12 cellular contexts compared by ENCODE assay signal in genomic region chrX:135688137-135688536, GRCh38. TPM values are rescaled to one million over a fixed set of nuclear protein-coding genes. Genes with fewer than 3 reads are reported as not detected.
DNase-seq lines count a peak whose midpoint lies in the region; ATAC-seq and TF ChIP-seq lines count a peak whose summit lies in the region.
"Had no signal": no experiment of that assay in that cellular context is flagged by ENCODE, and none has a peak within 500 bp of the region (broad histone marks: within the 10 kb centered on the region; RNA-seq: fewer than 3 reads in every experiment).

No MANE protein-coding gene starts in this region.

- H3K36me3 ChIP-seq in Panc1 (ENCODE audit: control insufficient read depth, insufficient read depth, low read length), result no peaks in the 10 kb centered on the region
- H3K36me3 ChIP-seq: SJCRH30 had no signal

- no peaks in the 10 kb centered on the region for H3K9me3 Mint-ChIP-seq in activated CD4-positive, alpha-beta T cell treated with anti-CD3 and anti-CD28 coated beads, Interleukin-2, amount 10 ng/mL, durations not matched to agents 24 days and 14 days

- H3K4me3 Mint-ChIP-seq in activated CD4-positive, alpha-beta T cell treated with anti-CD3 and anti-CD28 coated beads, Interleukin-2, amount 10 ng/mL, durations not matched to agents 24 days and 14 days, result no peak overlapping the region

- H3K27me3 Mint-ChIP-seq in activated CD4-positive, alpha-beta T cell treated with anti-CD3 and anti-CD28 coated beads, Interleukin-2, amount 10 ng/mL, durations not matched to agents 24 days and 14 days, result no peaks in the 10 kb centered on the region

- CTCF ChIA-PET in Panc1 (lab: Charles Lee), result no interaction called here

- H3K27ac ChIP-seq in Panc1 (ENCODE audit: low read length), result no peak overlapping the region
- H3K27ac ChIP-seq: SJCRH30 had no signal

- H3K4me1 ChIP-seq in Panc1 (ENCODE audit: control insufficient read depth, insufficient read depth, low read length), result no peaks in the 10 kb centered on the region
- H3K4me1 ChIP-seq: SJCRH30 had no signal

- TF ChIP-seq CTCF in GM12865 (IDR thresholded peaks at IDR 0.05; ENCODE audit: insufficient read depth, low read depth, low read length, missing control alignments) (peak; percentile 15), Panc1 (IDR thresholded peaks at IDR 0.05) (peak; percentile 76)

- no peaks in the 10 kb centered on the region for H3K4me1 Mint-ChIP-seq in activated CD4-positive, alpha-beta T cell treated with anti-CD3 and anti-CD28 coated beads, Interleukin-2, amount 10 ng/mL, durations not matched to agents 24 days and 14 days

- DNase-seq in activated CD4-positive, alpha-beta T cell treated with anti-CD3 and anti-CD28 coated beads for 24 hours (ENCODE audit: low read depth in 2 of 2), result peak; percentile 3 to 10
- DNase-seq in activated CD4-positive, alpha-beta T cell treated with anti-CD3 and anti-CD28 coated beads, Interleukin-2, amount 10 ng/mL, durations not matched to agents 24 days and 14 days, result no peak
- DNase-seq in GM12865 (ENCODE audit: low read depth) (no peak), Panc1 (ENCODE audit: low read depth, low spot score) (no peak), islet precursor cell (peak; percentile 55), NCI-H226 (no peak), NCI-H1436 (lab: John Stamatoyannopoulos, UW) (no peak)
- DNase-seq: activated CD4-positive, CD25-positive, alpha-beta regulatory T cell treated with anti-CD3 and anti-CD28 coated beads, Interleukin-2, amount 50 U/mL, for 72 hours; right cardiac atrium; SJCRH30 had no signal

- H3K27me3 ChIP-seq in Panc1 (ENCODE audit: control insufficient read depth, insufficient read depth, low read length), result peaks cover 4% of the 10 kb centered on the region; the same call in 1 of the 2 replicates
- H3K27me3 ChIP-seq: SJCRH30 had no signal

- no peak overlapping the region for H3K4me3 ChIP-seq in GM12865 (ENCODE audit: low read depth, low read length)
- H3K4me3 ChIP-seq in Panc1 (ENCODE audit: low read depth in 2 of 2, low read length in 2 of 2), result no peak overlapping the region
- H3K4me3 ChIP-seq: SJCRH30 had no signal

- intact Hi-C loops in activated CD4-positive, alpha-beta T cell treated with anti-CD3 and anti-CD28 coated beads, Interleukin-2, amount 10 ng/mL, durations not matched to agents 24 days and 14 days (cut with micrococcal nuclease), result no loop called here
- intact Hi-C loops in Panc1 (cut with micrococcal nuclease; ENCODE audit: unreplicated experiment), result no loop called here

- no peak overlapping the region for H3K27ac Mint-ChIP-seq in activated CD4-positive, alpha-beta T cell treated with anti-CD3 and anti-CD28 coated beads, Interleukin-2, amount 10 ng/mL, durations not matched to agents 24 days and 14 days

- POLR2A ChIA-PET in Panc1 (lab: Charles Lee), result no interaction called here

- in situ Hi-C loops in Panc1 (cut with HindIII; ENCODE audit: low pct_unique_long_range_greater_than_20kb, low sequenced_read_pairs), result no loop called here

- no peaks in the 10 kb centered on the region for H3K9me3 ChIP-seq in Panc1 (ENCODE audit: control insufficient read depth, insufficient read depth, low read depth, low read length)
- H3K9me3 ChIP-seq: SJCRH30 had no signal

- ATAC-seq in Panc1 (peak; percentile 85), GM21528 (IDR thresholded peaks at IDR 0.05; ENCODE audit: low FRiP score, unreplicated experiment) (no peak)
- ATAC-seq: right cardiac atrium had no signal

- no peaks in the 10 kb centered on the region for H3K36me3 Mint-ChIP-seq in activated CD4-positive, alpha-beta T cell treated with anti-CD3 and anti-CD28 coated beads, Interleukin-2, amount 10 ng/mL, durations not matched to agents 24 days and 14 days (ENCODE audit: low read depth)

- no TSS peak for BruUV-seq in Panc1 (replicated peaks; lab: Mats Ljungman, UMichigan)

RNA-seq across cellular contexts. Expression of gene CT45A1, which starts 25.3 kb away (rescaled TPM):
- total RNA-seq in activated CD4-positive, alpha-beta T cell treated with anti-CD3 and anti-CD28 coated beads, Interleukin-2, amount 10 ng/mL, durations not matched to agents 24 days and 14 days, result not detected in 2 replicates
- not detected for total RNA-seq in Panc1 (2021; ENCODE audit: unreplicated experiment)
- polyA plus RNA-seq in Panc1 (2012; ENCODE audit: insufficient read length), result not detected
- total RNA-seq: right cardiac atrium, SJCRH30 had no signal
- polyA plus RNA-seq: adipose tissue, right cardiac atrium had no signal

Comparison
In these comparisons a context has a peak if more than half of its experiments do, and no peak if none do; other contexts are left out.
1. DNase-seq: peak in activated CD4-positive, alpha-beta T cell treated with anti-CD3 and anti-CD28 coated beads for 24 hours (2 of 2) and islet precursor cell (single experiment); none in activated CD4-positive, alpha-beta T cell treated with anti-CD3 and anti-CD28 coated beads, Interleukin-2, amount 10 ng/mL, durations not matched to agents 24 days and 14 days (single experiment), GM12865 (single experiment), Panc1 (single experiment), NCI-H226 (single experiment) and NCI-H1436 (single experiment).